Comparison of ENCODE assay signal across 19 cellular contexts in genomic region chr1:102098536-102098935, GRCh38.
DNase-seq lines count a peak whose midpoint lies in the region; ATAC-seq, FAIRE-seq and TF ChIP-seq lines count a peak whose summit lies in the region.
"Had no signal": no experiment of that assay in that cellular context is flagged by ENCODE, and none has a peak within 500 bp of the region (broad histone marks: within the 10 kb centered on the region; RNA-seq: fewer than 3 reads in every experiment).

No MANE protein-coding gene starts in this region.

- no peaks in the 10 kb centered on the region for H3K27me3 ChIP-seq in PC-3 (ENCODE audit: low read length)
- H3K27me3 ChIP-seq in H1 (replicated peaks in 1 of 4; ENCODE audit: control insufficient read depth in 3 of 4, extremely low read depth in 1 of 4, insufficient read depth in 3 of 4, low read length in 3 of 4), result peaks cover 0 to 1% (median 0%) of the 10 kb centered on the region in 4 experiments; a peak in 1 of 7 replicates
- H3K27me3 ChIP-seq in neural progenitor cell, result no peaks in the 10 kb centered on the region
- no peaks in the 10 kb centered on the region for H3K27me3 ChIP-seq in small intestine (ENCODE audit: control insufficient read depth in 2 of 2, insufficient read depth in 2 of 2, low read length in 2 of 2)
- H3K27me3 ChIP-seq: BLaER1 had no signal

- H4K91ac ChIP-seq in H1 (replicated peaks; ENCODE audit: insufficient read length, low read length), result no peak overlapping the region

- WGBS in H1 (ENCODE audit: extremely low coverage in 1 of 2, insufficient coverage in 1 of 2, insufficient read length in 1 of 2, insufficient replicate concordance in 2 of 2, low coverage in 1 of 2, low lambda C conversion rate in 2 of 2, missing lambda C conversion rate in 1 of 2), 2 experiments, result 95% methylated on average over 3 of the region's 3 CpGs; no CpG with 5 or more reads in 1 of the 2 experiments
- WGBS in small intestine, 3 donors, result 83 to 88% (median 87%) methylated on average over 3 of the region's 3 CpGs

- TF ChIP-seq EP300 in H1 (IDR thresholded peaks at IDR 0.05; ENCODE audit: borderline replicate concordance in 1 of 2, low read depth in 2 of 2, low read length in 2 of 2), result no peak

- no peak overlapping the region for H2AK5ac ChIP-seq in H1 (ENCODE audit: low read depth, low read length)

- TF ChIP-seq RAD21 in H1 (IDR thresholded peaks at IDR 0.05 in 1 of 2, conservative IDR thresholded peaks at IDR 0.05 in 1 of 2; ENCODE audit: low read depth in 2 of 2, low read length in 2 of 2), result no peak

- H3K9me3 ChIP-seq in PC-3 (ENCODE audit: low read length) (no peaks in the 10 kb centered on the region), H1 (ENCODE audit: insufficient read depth in 2 of 2, low read depth in 1 of 2, low read length in 1 of 2) (no peaks in the 10 kb centered on the region), neural progenitor cell (ENCODE audit: low read depth) (no peaks in the 10 kb centered on the region), small intestine (ENCODE audit: control insufficient read depth, low read depth) (no peaks in the 10 kb centered on the region)
- H3K9me3 ChIP-seq: BLaER1 had no signal

- no peaks in the 10 kb centered on the region for H3K79me1 ChIP-seq in H1 (ENCODE audit: low read depth, low read length)

- FAIRE-seq in H1 (lab: Jason Lieb, UNC), result no peak
- no peak for FAIRE-seq in small intestine (lab: Jason Lieb, UNC)
- FAIRE-seq: GM12891, K562 had no signal

- peak; percentile 82 for DNase-seq in NOMO-1 treated with DMSO at 0.1 percent for 48 hours (lab: John Stamatoyannopoulos, UW; ENCODE audit: unreplicated experiment)
- DNase-seq in PC-3, result peak; percentile 58
- DNase-seq in H1 (ENCODE audit: low read depth in 1 of 2, low spot score in 2 of 2), result no peak
- no peak for DNase-seq in neural progenitor cell (ENCODE audit: low spot score)
- DNase-seq in foreskin fibroblast, result no peak
- DNase-seq in small intestine, result no peak
- no peak for DNase-seq in activated effector memory CD4-positive, alpha-beta T cell treated with anti-CD3 and anti-CD28 coated beads, Interleukin-2, amount 50 U/mL, for 16 hours
- DNase-seq: CD4-positive, alpha-beta memory T cell; DMS153; EL; NCI-H187; NCI-H2107; NCI-H510A; NCI-H774; SHP77 had no signal

- H3K4me1 ChIP-seq in PC-3 (ENCODE audit: insufficient read depth, low read length), result peaks cover 25% of the 10 kb centered on the region
- H3K4me1 ChIP-seq in H1 (replicated peaks in 1 of 4; ENCODE audit: control insufficient read depth in 3 of 4, insufficient read depth in 4 of 4, low read length in 3 of 4), result peaks cover 0 to 4% (median 3%) of the 10 kb centered on the region in 4 experiments; a peak in 4 of 7 replicates
- peaks cover 12% of the 10 kb centered on the region for H3K4me1 ChIP-seq in neural progenitor cell
- H3K4me1 ChIP-seq in small intestine (ENCODE audit: control insufficient read depth in 2 of 2, insufficient read depth in 1 of 2, low read depth in 1 of 2, low read length in 1 of 2), result no peaks in the 10 kb centered on the region
- H3K4me1 ChIP-seq: BLaER1 had no signal

- H2BK5ac ChIP-seq in H1 (ENCODE audit: low read depth, low read length), result no peak overlapping the region

- TF ChIP-seq POLR2A in H1 (IDR thresholded peaks at IDR 0.05; ENCODE audit: control extremely low read depth in 1 of 2, low read depth in 2 of 2, low read length in 2 of 2), result no peak

- H2BK15ac ChIP-seq in H1 (ENCODE audit: low read length), result no peak overlapping the region

- no peaks in the 10 kb centered on the region for H3K79me2 ChIP-seq in PC-3 (ENCODE audit: low read length)
- no peaks in the 10 kb centered on the region for H3K79me2 ChIP-seq in H1 (ENCODE audit: control insufficient read depth in 1 of 2, insufficient read depth in 2 of 2, low read length in 2 of 2)
- no peaks in the 10 kb centered on the region for H3K79me2 ChIP-seq in neural progenitor cell (ENCODE audit: low read depth)

- H4K20me1 ChIP-seq in PC-3 (ENCODE audit: low read length), result no peaks in the 10 kb centered on the region
- H4K20me1 ChIP-seq in H1 (replicated peaks in 1 of 2; ENCODE audit: control insufficient read depth in 1 of 2, insufficient read depth in 2 of 2, low read length in 2 of 2), result no peaks in the 10 kb centered on the region
- no peaks in the 10 kb centered on the region for H4K20me1 ChIP-seq in neural progenitor cell (ENCODE audit: low read depth)
- H4K20me1 ChIP-seq: BLaER1 had no signal

- BruUV-seq in PC-3 (replicated peaks; lab: Mats Ljungman, UMichigan), result no TSS peak

- no peaks in the 10 kb centered on the region for H3K9me2 ChIP-seq in PC-3 (replicated peaks; ENCODE audit: low read length)

- H3K4me3 ChIP-seq in PC-3 (ENCODE audit: low read length) (no peak overlapping the region), H1 (ENCODE audit: extremely low read depth in 1 of 4, insufficient read depth in 2 of 4, low read depth in 3 of 4, low read length in 4 of 4) (no peak overlapping the region), neural progenitor cell (no peak overlapping the region), foreskin fibroblast (ENCODE audit: low read depth in 1 of 2, low read length in 2 of 2) (no peak overlapping the region), small intestine (ENCODE audit: low read depth in 1 of 2, low read length in 2 of 2) (no peak overlapping the region)
- H3K4me3 ChIP-seq: BLaER1, GM23338, K562 had no signal

- H2BK20ac ChIP-seq in H1 (ENCODE audit: low read length), result no peak overlapping the region

- no peak overlapping the region for H2BK12ac ChIP-seq in H1 (ENCODE audit: low read depth, low read length)

- TF ChIP-seq CTCF in PC-3 (conservative IDR thresholded peaks at IDR 0.05; ENCODE audit: low read depth, low read length), result no peak
- TF ChIP-seq CTCF in H1 (IDR thresholded peaks at IDR 0.05; ENCODE audit: control extremely low read depth in 1 of 3, insufficient read depth in 1 of 3, low read depth in 1 of 3, low read length in 3 of 3), result no peak
- TF ChIP-seq CTCF in neural progenitor cell (IDR thresholded peaks at IDR 0.05), result no peak
- no peak for TF ChIP-seq CTCF in foreskin fibroblast (IDR thresholded peaks at IDR 0.05; ENCODE audit: low read depth, low read length)

- H3K27me3 Mint-ChIP-seq in neural progenitor cell (ENCODE audit: insufficient read depth, low read depth), result no peaks in the 10 kb centered on the region
- H3K27me3 Mint-ChIP-seq: CD4-positive, alpha-beta memory T cell had no signal

- no peak overlapping the region for H3K18ac ChIP-seq in H1 (ENCODE audit: extremely low read depth, low read length)

- no peaks in the 10 kb centered on the region for H3K9me3 Mint-ChIP-seq in neural progenitor cell
- H3K9me3 Mint-ChIP-seq: GM23338 had no signal

- H3K27ac Mint-ChIP-seq in neural progenitor cell, result no peak overlapping the region
- H3K27ac Mint-ChIP-seq: CD4-positive, alpha-beta memory T cell; GM23338 had no signal

- H3K23ac ChIP-seq in H1 (ENCODE audit: insufficient read length), result no peak overlapping the region

- no peak overlapping the region for H3K27ac ChIP-seq in PC-3 (ENCODE audit: low read length)
- H3K27ac ChIP-seq in H1 (ENCODE audit: low read depth, low read length), result no peak overlapping the region
- H3K27ac ChIP-seq in neural progenitor cell, result no peak overlapping the region
- H3K27ac ChIP-seq in small intestine (ENCODE audit: low read depth in 1 of 2, low read length in 1 of 2), result no peak overlapping the region
- H3K27ac ChIP-seq: BLaER1 had no signal

- no peaks in the 10 kb centered on the region for H3K36me3 Mint-ChIP-seq in neural progenitor cell
- H3K36me3 Mint-ChIP-seq: CD4-positive, alpha-beta memory T cell had no signal

- H3K9ac ChIP-seq in PC-3 (ENCODE audit: low read length), result no peak overlapping the region
- H3K9ac ChIP-seq in H1 (replicated peaks in 1 of 4; ENCODE audit: extremely low read depth in 1 of 4, low read depth in 3 of 4, low read length in 3 of 4), result no peak overlapping the region
- H3K9ac ChIP-seq in neural progenitor cell, result no peak overlapping the region
- H3K9ac ChIP-seq: BLaER1 had no signal

- peaks cover 8% of the 10 kb centered on the region for H3K4me1 Mint-ChIP-seq in neural progenitor cell
- H3K4me1 Mint-ChIP-seq: CD4-positive, alpha-beta memory T cell had no signal

- H2BK120ac ChIP-seq in H1 (replicated peaks; ENCODE audit: low read depth, low read length), result no peak overlapping the region

- H2AFZ ChIP-seq in PC-3 (ENCODE audit: low read length) (no peak overlapping the region), H1 (ENCODE audit: low read length) (peak overlapping the region; percentile 28; the same call in 1 of the 2 replicates), neural progenitor cell (replicated peaks) (peak overlapping the region; percentile 8)
- H2AFZ ChIP-seq: GM23338 had no signal

- H3F3A ChIP-seq in PC-3 (ENCODE audit: low read length, unreplicated experiment) (no peaks in the 10 kb centered on the region), neural progenitor cell (ENCODE audit: low read depth) (no peaks in the 10 kb centered on the region)

- no peak overlapping the region for H4K8ac ChIP-seq in H1 (ENCODE audit: extremely low read depth, insufficient read depth, low read length)

- H3K36me3 ChIP-seq in PC-3 (ENCODE audit: low read depth, low read length), result no peaks in the 10 kb centered on the region
- H3K36me3 ChIP-seq in H1 (ENCODE audit: control insufficient read depth in 2 of 4, insufficient read depth in 4 of 4, low read length in 3 of 4), result no peaks in the 10 kb centered on the region
- no peaks in the 10 kb centered on the region for H3K36me3 ChIP-seq in neural progenitor cell
- H3K36me3 ChIP-seq in small intestine (ENCODE audit: control insufficient read depth in 2 of 2, insufficient read depth in 2 of 2, low read length in 2 of 2), result no peaks in the 10 kb centered on the region
- H3K36me3 ChIP-seq: BLaER1 had no signal

- CTCF ChIA-PET in PC-3 (lab: Charles Lee), result no interaction called here
- CTCF ChIA-PET in H1 (lab: Charles Lee; ENCODE audit: partially characterized antibody), result interaction anchor here (0.6 to 4.9 kb wide), 2 partner anchors 10 to 92 kb away, joined by 3 to 19 read pairs; no protein-coding TSS in a partner anchor

- intact Hi-C loops in PC-3 (cut with micrococcal nuclease), result no loop called here

- no peaks in the 10 kb centered on the region for H3K23me2 ChIP-seq in H1 (ENCODE audit: low read depth, low read length)

- no peak overlapping the region for H3K56ac ChIP-seq in H1 (replicated peaks; ENCODE audit: insufficient read length, low read depth, low read length)

- no peak overlapping the region for H4K5ac ChIP-seq in H1 (ENCODE audit: insufficient read length, low read depth, low read length)

- no peak overlapping the region for H3K4me3 Mint-ChIP-seq in neural progenitor cell
- H3K4me3 Mint-ChIP-seq: CD4-positive, alpha-beta memory T cell; GM23338 had no signal

- POLR2A ChIA-PET in PC-3 (lab: Charles Lee; ENCODE audit: unreplicated experiment), result no interaction called here
- POLR2A ChIA-PET in H1 (lab: Charles Lee; ENCODE audit: partially characterized antibody), result interaction anchor here (0.6 kb wide), 1 partner anchor 685 kb away, joined by 4 read pairs; no protein-coding TSS in a partner anchor

- peak overlapping the region; percentile 66 for H3K4ac ChIP-seq in H1 (replicated peaks; ENCODE audit: insufficient read length, low read depth, low read length)

- H3K14ac ChIP-seq in H1 (ENCODE audit: insufficient read length), result no peak overlapping the region

- H3K4me2 ChIP-seq in PC-3 (ENCODE audit: low read length) (peak overlapping the region; percentile 56), H1 (ENCODE audit: insufficient read depth in 1 of 2, low read depth in 2 of 2, low read length in 2 of 2) (no peak overlapping the region), neural progenitor cell (no peak overlapping the region)
- H3K4me2 ChIP-seq: BLaER1, GM23338 had no signal

- ATAC-seq in PC-3, result no peak
- ATAC-seq: GM23338, K562 had no signal

Comparison
In these comparisons a context has a peak if more than half of its experiments do, and no peak if none do; other contexts are left out.
1. DNase-seq: peak in NOMO-1 treated with DMSO at 0.1 percent for 48 hours (single experiment) and PC-3 (single experiment); none in H1 (0 of 2), neural progenitor cell (single experiment), foreskin fibroblast (0 of 2), small intestine (single experiment) and activated effector memory CD4-positive, alpha-beta T cell treated with anti-CD3 and anti-CD28 coated beads, Interleukin-2, amount 50 U/mL, for 16 hours (single experiment).